1 cellular context compared by ENCODE assay signal in the genomic region with DNA sequence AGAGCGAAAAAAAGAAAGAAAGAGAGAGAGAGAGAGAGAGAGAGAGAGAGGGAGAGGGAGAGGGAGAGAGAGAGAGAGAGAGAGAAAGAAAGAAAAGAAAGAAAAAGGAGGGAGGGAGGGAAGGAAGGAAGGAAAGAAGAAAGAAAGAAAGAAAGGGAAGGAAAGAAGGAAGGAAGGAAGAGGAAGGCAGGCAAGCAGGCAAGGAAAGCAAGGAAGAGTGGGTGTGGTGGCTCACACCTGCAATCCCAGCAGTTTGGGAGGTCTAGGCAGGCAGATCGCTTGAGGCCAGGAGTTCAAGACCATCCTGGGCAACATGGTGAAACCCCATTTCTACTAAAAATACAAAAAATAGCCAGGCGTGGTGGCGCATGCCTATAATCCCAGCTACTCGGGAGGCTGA.
TF ChIP-seq lines count a peak whose summit lies in the region.

No MANE protein-coding gene starts in this region.

TF ChIP-seq in HepG2, 621 proteins besides CTCF, POLR2A, EP300 and RAD21:
- TF ChIP-seq, protein P1, sequence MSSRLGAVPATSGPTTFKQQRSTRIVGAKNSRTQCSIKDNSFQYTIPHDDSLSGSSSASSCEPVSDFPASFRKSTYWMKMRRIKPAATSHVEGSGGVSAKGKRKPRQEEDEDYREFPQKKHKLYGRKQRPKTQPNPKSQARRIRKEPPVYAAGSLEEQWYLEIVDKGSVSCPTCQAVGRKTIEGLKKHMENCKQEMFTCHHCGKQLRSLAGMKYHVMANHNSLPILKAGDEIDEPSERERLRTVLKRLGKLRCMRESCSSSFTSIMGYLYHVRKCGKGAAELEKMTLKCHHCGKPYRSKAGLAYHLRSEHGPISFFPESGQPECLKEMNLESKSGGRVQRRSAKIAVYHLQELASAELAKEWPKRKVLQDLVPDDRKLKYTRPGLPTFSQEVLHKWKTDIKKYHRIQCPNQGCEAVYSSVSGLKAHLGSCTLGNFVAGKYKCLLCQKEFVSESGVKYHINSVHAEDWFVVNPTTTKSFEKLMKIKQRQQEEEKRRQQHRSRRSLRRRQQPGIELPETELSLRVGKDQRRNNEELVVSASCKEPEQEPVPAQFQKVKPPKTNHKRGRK (CRISPR knock-in tag; IDR thresholded peaks at IDR 0.05): peak; percentile 71; the same call in 1 of the 2 replicates
